18 cellular contexts compared by ENCODE assay signal in the genomic region with DNA sequence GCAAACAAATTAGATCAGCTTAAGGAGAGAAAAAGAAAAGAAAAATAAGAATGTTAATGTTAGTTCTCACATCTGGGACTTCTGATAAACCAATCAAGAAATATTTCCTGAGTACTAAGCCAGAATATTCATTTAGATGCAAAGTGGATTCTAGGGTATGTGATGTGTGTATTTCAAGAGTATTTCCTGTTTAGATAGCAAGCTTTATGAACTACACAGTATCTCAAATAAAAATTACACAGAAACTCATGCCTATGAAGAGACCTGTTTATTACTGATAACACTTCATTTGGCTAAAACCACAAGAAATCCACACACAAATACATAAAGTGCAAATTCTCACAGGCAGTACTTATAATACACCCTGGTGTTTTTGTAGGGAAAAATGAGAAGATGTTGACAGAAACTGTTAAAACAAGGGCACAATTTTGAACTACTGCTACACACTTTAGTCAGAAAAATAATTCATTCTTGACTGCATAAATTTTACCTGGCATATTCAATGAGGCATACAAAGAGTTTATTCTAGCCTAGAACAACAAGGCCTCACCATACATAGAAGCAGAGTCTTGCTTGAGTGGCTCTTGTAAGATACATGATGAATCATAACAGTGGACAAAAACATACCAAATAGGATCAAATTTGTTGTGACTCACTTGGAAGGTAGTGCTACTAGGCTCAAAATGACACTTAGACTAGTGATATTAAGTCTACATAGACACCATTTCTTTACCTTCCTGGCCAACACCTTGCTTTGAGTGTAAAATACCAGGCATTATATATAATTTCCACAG. TPM values are rescaled to one million over a fixed set of nuclear protein-coding genes. Genes with fewer than 3 reads are reported as not detected.
DNase-seq lines count a peak whose midpoint lies in the region; ATAC-seq and TF ChIP-seq lines count a peak whose summit lies in the region.
"Had no signal": no experiment of that assay in that cellular context is flagged by ENCODE, and none has a peak within 500 bp of the region (broad histone marks: within the 10 kb centered on the region; RNA-seq: fewer than 3 reads in every experiment).

No MANE protein-coding gene starts in this region.

- in situ Hi-C loops in ACHN (cut with HindIII; ENCODE audit: low pct_ligation_motif_present, low pct_unique_long_range_greater_than_20kb, low sequenced_read_pairs) = no loop called here

- no TSS peak for BruUV-seq in OCI-LY7 (replicated peaks; lab: Mats Ljungman, UMichigan)

- H3K9me3 Mint-ChIP-seq in HFFc6 = no peaks in the 10 kb centered on the region
- H3K9me3 Mint-ChIP-seq: activated T-helper 1 cell treated with anti-CD3 and anti-CD28 coated beads, Interleukin-12 subunit alpha, Interleukin-12 subunit beta, Interleukin-2, Interleukin-4 antibody, amounts not matched to agents 30 ng/mL and 10 ng/mL and 1 ng/mL, durations not matched to agents 14 hours and 24 hours and 36 hours; naive thymus-derived CD8-positive, alpha-beta T cell had no signal

- CTCF ChIA-PET in OCI-LY7 (lab: Charles Lee; ENCODE audit: unreplicated experiment) = no interaction called here

- no peaks in the 10 kb centered on the region for H3K79me2 ChIP-seq in OCI-LY7 (ENCODE audit: insufficient read depth, low read depth, low read length)

- peak overlapping the region; percentile 46 for H3K27ac Mint-ChIP-seq in HFFc6
- H3K27ac Mint-ChIP-seq: activated T-helper 1 cell treated with anti-CD3 and anti-CD28 coated beads, Interleukin-12 subunit alpha, Interleukin-12 subunit beta, Interleukin-2, Interleukin-4 antibody, amounts not matched to agents 30 ng/mL and 10 ng/mL and 1 ng/mL, durations not matched to agents 14 hours and 24 hours and 36 hours; B cell had no signal

- H3K4me2 ChIP-seq in OCI-LY7 (ENCODE audit: low read length) = no peak overlapping the region

- H3K4me3 ChIP-seq in foreskin fibroblast (ENCODE audit: low read depth in 1 of 2, low read length in 2 of 2) = no peak overlapping the region
- no peak overlapping the region for H3K4me3 ChIP-seq in OCI-LY7 (ENCODE audit: low read depth, low read length, poor library complexity, severe bottlenecking)
- H3K4me3 ChIP-seq: cardiac muscle cell, right lobe of liver, stomach had no signal

- POLR2A ChIA-PET in OCI-LY7 (lab: Charles Lee) = interaction anchor here (0.5 kb wide), 1 partner anchor 98 kb away, joined by 3 read pairs; no protein-coding TSS in a partner anchor

- H3K9me3 ChIP-seq in OCI-LY7 (ENCODE audit: low read length) = no peaks in the 10 kb centered on the region
- H3K9me3 ChIP-seq: right lobe of liver, stomach had no signal

- no peaks in the 10 kb centered on the region for H3K9me2 ChIP-seq in OCI-LY7 (ENCODE audit: insufficient read depth, low read length)

- peaks cover 2% of the 10 kb centered on the region; the same call in 1 of the 2 replicates for H3K27me3 Mint-ChIP-seq in HFFc6 (ENCODE audit: insufficient read depth)

- no peak overlapping the region; the same call in 1 of the 2 replicates for H3K4me3 Mint-ChIP-seq in HFFc6
- H3K4me3 Mint-ChIP-seq: activated T-helper 1 cell treated with anti-CD3 and anti-CD28 coated beads, Interleukin-12 subunit alpha, Interleukin-12 subunit beta, Interleukin-2, Interleukin-4 antibody, amounts not matched to agents 30 ng/mL and 10 ng/mL and 1 ng/mL, durations not matched to agents 14 hours and 24 hours and 36 hours; B cell; naive thymus-derived CD8-positive, alpha-beta T cell had no signal

- ATAC-seq in HG03469 (IDR thresholded peaks at IDR 0.05; ENCODE audit: unreplicated experiment) = no peak
- ATAC-seq: naive thymus-derived CD8-positive, alpha-beta T cell had no signal

- DNase-seq in ACHN (peak; percentile 57), HFFc6 (peak; percentile 69), astrocyte of the hippocampus (ENCODE audit: low read depth, low spot score) (peak; percentile 59), foreskin fibroblast (peak; percentile 43 to 73), OCI-LY7 (ENCODE audit: low spot score) (no peak), NCI-H146 (lab: John Stamatoyannopoulos, UW) (no peak)
- DNase-seq in effector CD8-positive, alpha-beta T cell (lab: John Stamatoyannopoulos, UW) = no peak
- DNase-seq: activated CD4-positive, alpha-beta T cell treated with anti-CD3 and anti-CD28 coated beads for 48 hours; GDM1; KBM-7; naive thymus-derived CD8-positive, alpha-beta T cell; NCI-H1694; right lobe of liver; stomach had no signal

- no peak overlapping the region for H3K27ac ChIP-seq in OCI-LY7 (ENCODE audit: low read depth, low read length, poor library complexity, severe bottlenecking)
- H3K27ac ChIP-seq: cardiac muscle cell, right lobe of liver, stomach had no signal

- intact Hi-C loops in OCI-LY7 (cut with micrococcal nuclease; ENCODE audit: unreplicated experiment) = no loop called here

- H4K20me1 ChIP-seq in OCI-LY7 (ENCODE audit: insufficient read depth, low read length) = no peaks in the 10 kb centered on the region

- H3K36me3 ChIP-seq in OCI-LY7 (ENCODE audit: insufficient read depth, low read length) = no peaks in the 10 kb centered on the region
- H3K36me3 ChIP-seq: cardiac muscle cell, right lobe of liver, stomach had no signal

- TF ChIP-seq CTCF in HFFc6 (IDR thresholded peaks at IDR 0.05) (no peak), foreskin fibroblast (IDR thresholded peaks at IDR 0.05; ENCODE audit: low read depth, low read length) (no peak), OCI-LY7 (conservative IDR thresholded peaks at IDR 0.05; ENCODE audit: low read length) (no peak)

- no peak overlapping the region for H2AFZ ChIP-seq in OCI-LY7 (ENCODE audit: low read length)

- no peaks in the 10 kb centered on the region for H3K4me1 ChIP-seq in OCI-LY7 (ENCODE audit: insufficient read depth, low read length, poor library complexity, severe bottlenecking)
- H3K4me1 ChIP-seq: right lobe of liver had no signal

- no peaks in the 10 kb centered on the region for H3K36me3 Mint-ChIP-seq in HFFc6 (ENCODE audit: low read depth)

- peaks cover 42% of the 10 kb centered on the region for H3K4me1 Mint-ChIP-seq in HFFc6 (ENCODE audit: low read depth)
- H3K4me1 Mint-ChIP-seq: B cell; naive thymus-derived CD8-positive, alpha-beta T cell had no signal

RNA-seq across cellular contexts. Expression of gene P4HA3, which starts 18.8 kb away (rescaled TPM):
- 1 to 10 TPM in 4 of 6 experiments, under 1 TPM in 2; 0.94 to 5.2 (median 1.1) TPM for total RNA-seq in HFFc6 (2021; fragmentation: NEBNext Ultra II Directional; extraction: Animal tissue kit (Norgen Biotek cat#: 25700))
- not detected in 2 replicates for total RNA-seq in OCI-LY7 (2014; rRNA removed; shearing (Covaris generic))
- not detected in 2 replicates for total RNA-seq in OCI-LY7 (2022)
- total RNA-seq: activated T-helper 1 cell treated with anti-CD3 and anti-CD28 coated beads, Interleukin-12 subunit alpha, Interleukin-12 subunit beta, Interleukin-2, Interleukin-4 antibody, amounts not matched to agents 30 ng/mL and 10 ng/mL and 1 ng/mL, durations not matched to agents 14 hours and 24 hours and 36 hours; B cell; cardiac muscle cell; naive thymus-derived CD8-positive, alpha-beta T cell had no signal

Comparison
In these comparisons a context has a peak if more than half of its experiments do, and no peak if none do; other contexts are left out.
1. DNase-seq: peak in ACHN (single experiment), HFFc6 (single experiment), astrocyte of the hippocampus (single experiment) and foreskin fibroblast (2 of 2); none in OCI-LY7 (single experiment), effector CD8-positive, alpha-beta T cell (single experiment) and NCI-H146 (single experiment).